In genomic region chr21:28104346-28104745, GRCh38 we compare ENCODE assay signal across 18 cellular contexts.
"Had no signal": no experiment of that assay in that cellular context is flagged by ENCODE, and none has a peak within 500 bp of the region (broad histone marks: within the 10 kb centered on the region; RNA-seq: fewer than 3 reads in every experiment).

No MANE protein-coding gene starts in this region.

- H3K9me3 ChIP-seq: breast epithelium, mucosa of descending colon had no signal

- H3K4me3 ChIP-seq: breast epithelium, mucosa of descending colon had no signal

- DNase-seq: activated CD4-positive, alpha-beta T cell treated with anti-CD3 and anti-CD28 coated beads for 1 hour; activated CD4-positive, alpha-beta T cell treated with anti-CD3 and anti-CD28 coated beads, Interleukin-2, amount 50 U/mL, for 48 hours; activated CD8-positive, alpha-beta memory T cell treated with anti-CD3 and anti-CD28 coated beads, Interleukin-2, amount 10 ng/mL, durations not matched to agents 7 days and 5 days; activated gamma-delta T cell treated with Interleukin-2 at 50 U/mL for 16 hours; activated naive CD8-positive, alpha-beta T cell treated with anti-CD3 and anti-CD28 coated beads, Interleukin-2, amount 10 ng/mL, durations not matched to agents 7 days and 5 days; activated T-cell treated with anti-CD3 and anti-CD28 coated beads, Interleukin-2, amount 50 U/mL, for 4 hours; aorta; foreskin fibroblast; glutamatergic neuron; left colon; mucosa of descending colon; naive thymus-derived CD8-positive, alpha-beta T cell; occipital lobe; stimulated activated CD4-positive, alpha-beta T cell treated with anti-CD3 and anti-CD28 coated beads, Interleukin-12 subunit alpha, Interleukin-12 subunit beta, amount 100 ng/mL, for 4 hours; stimulated activated naive CD4-positive, alpha-beta T cell; T-helper 9 cell had no signal

- H3K4me1 ChIP-seq: breast epithelium had no signal

- H3K27ac ChIP-seq: breast epithelium had no signal

- ATAC-seq: activated CD8-positive, alpha-beta memory T cell treated with anti-CD3 and anti-CD28 coated beads, Interleukin-2, amount 10 ng/mL, durations not matched to agents 7 days and 5 days; activated T-cell treated with anti-CD3 and anti-CD28 coated beads, Interleukin-2, amount 50 U/mL, for 4 hours; esophagus mucosa; left colon; mucosa of descending colon; naive thymus-derived CD8-positive, alpha-beta T cell had no signal

- H3K36me3 ChIP-seq: breast epithelium had no signal
